In genomic region chr3:129305592-129306091, GRCh38 we compare ENCODE assay signal across 8 cellular contexts. TPM values are rescaled to one million over a fixed set of nuclear protein-coding genes. Genes with fewer than 3 reads are reported as not detected.
A peak's percentile ranks its signal among the peaks of the same experiment; 100 is the strongest.
DNase-seq lines count a peak whose midpoint lies in the region; ATAC-seq and TF ChIP-seq lines count a peak whose summit lies in the region.

No MANE protein-coding gene starts in this region.

- TF ChIP-seq POLR2A in thyroid gland (IDR thresholded peaks at IDR 0.05): peak in 1 of 2 donors; percentile 81

- H3K27ac ChIP-seq in esophagus (ENCODE audit: low read depth in 2 of 2, low read length in 1 of 2) (peak overlapping the region; percentile 66 to 74), thyroid gland (peak overlapping the region; percentile 73 to 87 (median 74))

- ATAC-seq in GM18511 (IDR thresholded peaks at IDR 0.05; ENCODE audit: unreplicated experiment) (no peak), GM19351 (IDR thresholded peaks at IDR 0.05; ENCODE audit: unreplicated experiment) (no peak)

- DNase-seq in ACHN (peak; percentile 95), GOT3 (lab: John Stamatoyannopoulos, UW) (peak; percentile 44), RPMI8226 (peak; percentile 90), mucosa of gallbladder (ENCODE audit: low spot score) (peak; percentile 91), thyroid gland (peak; percentile 98 to 99)

- WGBS in esophagus, 2 donors: 23 to 33% methylated on average over 26 of the region's 26 CpGs
- 11 to 31% methylated on average over 14 to 26 of the region's 26 CpGs for WGBS in thyroid gland, 2 donors

- H3K9me3 ChIP-seq in esophagus (ENCODE audit: control insufficient read depth in 2 of 2, insufficient read depth in 1 of 2, low read depth in 1 of 2, low read length in 1 of 2) (no peaks in the 10 kb centered on the region), thyroid gland (no peaks in the 10 kb centered on the region)

- intact Hi-C loops in thyroid gland (cut with DNase I): no loop called here

- no peaks in the 10 kb centered on the region for H3K27me3 ChIP-seq in esophagus (ENCODE audit: control insufficient read depth in 1 of 2, insufficient read depth in 2 of 2, low read length in 2 of 2)
- no peaks in the 10 kb centered on the region for H3K27me3 ChIP-seq in thyroid gland

- peaks cover 0 to 10% of the 10 kb centered on the region in 2 donors for H3K4me1 ChIP-seq in esophagus (ENCODE audit: control insufficient read depth in 2 of 2, insufficient read depth in 2 of 2, low read length in 1 of 2)
- H3K4me1 ChIP-seq in thyroid gland: peaks cover 9% of the 10 kb centered on the region in 2 donors

- in situ Hi-C loops in ACHN (cut with HindIII; ENCODE audit: low pct_ligation_motif_present, low pct_unique_long_range_greater_than_20kb, low sequenced_read_pairs): no loop called here

- TF ChIP-seq CTCF in thyroid gland (IDR thresholded peaks at IDR 0.05): no peak

- peaks cover 2 to 11% of the 10 kb centered on the region in 2 donors for H3K36me3 ChIP-seq in esophagus (ENCODE audit: control insufficient read depth in 2 of 2, insufficient read depth in 2 of 2, low read length in 1 of 2)
- H3K36me3 ChIP-seq in thyroid gland: peaks cover 6 to 13% of the 10 kb centered on the region in 2 donors

- peak overlapping the region in 1 of 2 donors; percentile 12 for H3K4me3 ChIP-seq in esophagus (ENCODE audit: low read depth in 1 of 2, low read length in 2 of 2)
- H3K4me3 ChIP-seq in thyroid gland (replicated peaks in 1 of 3): no peak overlapping the region

RNA-seq across cellular contexts. Expression of gene HMCES, which starts 27.0 kb away (rescaled TPM):
- polyA plus RNA-seq in esophagus: 10 to 100 TPM; 26.3 to 31.3 TPM
- total RNA-seq in mucosa of gallbladder: 44.3 TPM
- 10 to 100 TPM; 23.7 to 30.9 (median 26.0) TPM for total RNA-seq in thyroid gland

RNA-seq across cellular contexts. Expression of gene COPG1, which starts 56.2 kb away (rescaled TPM):
- 10 to 100 TPM; 75.6 TPM for polyA plus RNA-seq in esophagus
- total RNA-seq in mucosa of gallbladder (216 TPM), thyroid gland (100 to 1,000 TPM in 3 of 4 donors, 10 to 100 TPM in 1; 95.8 to 195 (median 159) TPM)

Comparison
In these comparisons a context has a peak if more than half of its experiments do, and no peak if none do; other contexts are left out.
1. DNase-seq: peak in every context shown above with its lines; median percentile 98 in thyroid gland; 95 in ACHN; 91 in mucosa of gallbladder; 90 in RPMI8226; 44 in GOT3.